12 cellular contexts compared by ENCODE assay signal in genomic region chr1:112026018-112026417, GRCh38. TPM values are rescaled to one million over a fixed set of nuclear protein-coding genes. Genes with fewer than 3 reads are reported as not detected.
"Had no signal": no experiment of that assay in that cellular context is flagged by ENCODE, and none has a peak within 500 bp of the region (broad histone marks: within the 10 kb centered on the region; RNA-seq: fewer than 3 reads in every experiment).

No MANE protein-coding gene starts in this region.

- H3K36me3 ChIP-seq: thyroid gland, vagina had no signal

- DNase-seq: anterior cingulate cortex; effector CD4-positive, alpha-beta T cell; midbrain; naive B cell; small intestine; thyroid gland had no signal

- H3K27me3 ChIP-seq: hepatocyte, thyroid gland, vagina had no signal

- H3K4me3 ChIP-seq: coronary artery, hepatocyte, thyroid gland, vagina had no signal

- H3K4me1 ChIP-seq: thyroid gland, vagina had no signal

- H3K27ac ChIP-seq: coronary artery, hepatocyte, thyroid gland, vagina had no signal

- ATAC-seq: activated CD4-positive, CD25-positive, alpha-beta regulatory T cell treated with anti-CD3 and anti-CD28 coated beads, Interleukin-2, amount 50 U/mL, for 24 hours; activated naive CD4-positive, alpha-beta T cell treated with anti-CD3 and anti-CD28 coated beads, Interleukin-2, amount 50 U/mL, for 72 hours had no signal

- H3K9me3 ChIP-seq: thyroid gland, vagina had no signal

RNA-seq across cellular contexts. Expression of gene KCND3, which starts 36.5 kb away (rescaled TPM):
- total RNA-seq: activated naive CD4-positive, alpha-beta T cell treated with anti-CD3 and anti-CD28 coated beads, Interleukin-2, amount 50 U/mL, for 72 hours; activated T-helper 2 cell treated with anti-CD3 and anti-CD28 coated beads, Interferon-gamma antibody, Interleukin-2, Interleukin-4, amounts not matched to agents 10 μg/mL and 5 μg/mL and 100 μg/mL, durations not matched to agents 14 hours and 24 hours and 36 hours had no signal
